In the genomic region with DNA sequence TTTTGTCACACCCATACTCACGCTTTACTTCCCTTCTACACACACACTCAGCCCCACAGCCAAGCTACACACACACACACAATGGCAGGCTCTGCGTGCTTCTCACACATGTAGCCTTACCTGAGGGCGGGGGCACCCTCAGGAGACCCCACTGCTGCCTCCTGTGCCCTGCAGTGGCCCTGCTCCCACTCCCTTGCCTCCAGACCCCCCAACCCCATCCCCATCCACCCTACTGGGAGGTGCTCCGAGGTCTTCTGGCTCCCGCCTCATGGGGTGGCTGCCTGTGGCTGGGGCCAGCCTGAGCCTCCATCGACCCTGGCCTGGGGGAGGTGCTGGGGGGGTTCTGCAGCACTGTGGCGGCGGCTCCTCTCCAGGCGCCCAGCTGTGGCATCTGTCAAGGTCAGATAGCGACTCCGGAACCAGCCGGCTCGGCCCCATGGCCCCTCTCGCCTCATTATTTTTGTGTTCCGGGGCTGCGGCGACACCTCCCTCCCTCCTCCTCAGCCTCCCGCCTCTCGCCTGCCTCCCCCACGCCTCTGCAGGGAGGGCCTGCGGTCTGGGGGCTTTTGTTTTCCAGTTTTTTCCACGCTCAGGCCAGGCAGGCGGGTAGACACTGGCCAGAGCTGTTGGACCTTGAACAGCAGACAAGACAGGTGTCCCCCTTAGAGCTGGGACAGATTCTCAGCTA, we compare ENCODE assay signal across 8 cellular contexts. TPM values are rescaled to one million over a fixed set of nuclear protein-coding genes. Genes with fewer than 3 reads are reported as not detected.
DNase-seq lines count a peak whose midpoint lies in the region; ATAC-seq and TF ChIP-seq lines count a peak whose summit lies in the region.

No MANE protein-coding gene starts in this region.

- no peaks in the 10 kb centered on the region for H3K36me3 Mint-ChIP-seq in activated T-cell treated with anti-CD3 and anti-CD28 coated beads, Interleukin-2, amount 50 U/mL, for 72 hours (ENCODE audit: insufficient read depth in 2 of 2)

- no peaks in the 10 kb centered on the region for H3K9me3 Mint-ChIP-seq in activated T-cell treated with anti-CD3 and anti-CD28 coated beads, Interleukin-2, amount 50 U/mL, for 72 hours

- DNase-seq in A673 (ENCODE audit: low spot score), result no peak
- peak in 1 of 2 donors; percentile 21 for DNase-seq in activated T-cell treated with anti-CD3 and anti-CD28 coated beads, Interleukin-2, amount 50 U/mL, for 72 hours
- no peak for DNase-seq in thyroid gland
- DNase-seq in ureter (ENCODE audit: low spot score), result no peak
- no peak for DNase-seq in activated effector memory CD4-positive, alpha-beta T cell treated with anti-CD3 and anti-CD28 coated beads, Interleukin-2, amount 50 U/mL, for 16 hours

- WGBS in liver, result 34% methylated on average over 23 of the region's 23 CpGs
- WGBS in thyroid gland, 2 donors, result 81 to 89% methylated on average over 16 to 20 of the region's 23 CpGs

- intact Hi-C loops in A673 (cut with micrococcal nuclease; ENCODE audit: unreplicated experiment) (no loop called here), thyroid gland (cut with DNase I) (no loop called here)

- POLR2A ChIA-PET in A673 (lab: Charles Lee; ENCODE audit: low non-redundant PET), result interaction anchor here (0.6 kb wide), 1 partner anchor 22 kb away, joined by 3 read pairs; the partner anchor contains the start of gene CXXC5

- CTCF ChIA-PET in A673 (lab: Charles Lee), result no interaction called here

- H3K4me1 Mint-ChIP-seq in activated T-cell treated with anti-CD3 and anti-CD28 coated beads, Interleukin-2, amount 50 U/mL, for 72 hours (ENCODE audit: low read depth), result peaks cover 33% of the 10 kb centered on the region

- H3K36me3 ChIP-seq in A673 (ENCODE audit: insufficient read depth, low read length, poor library complexity, severe bottlenecking) (no peaks in the 10 kb centered on the region), liver (ENCODE audit: control insufficient read depth in 4 of 4, insufficient read depth in 3 of 4, low read depth in 1 of 4, low read length in 3 of 4) (no peaks in the 10 kb centered on the region), thyroid gland (no peaks in the 10 kb centered on the region)

- no peak overlapping the region for H3K9ac ChIP-seq in liver (ENCODE audit: low read depth in 1 of 2, low read length in 2 of 2)

- H3K27ac ChIP-seq in A673 (ENCODE audit: low read depth, low read length, poor library complexity, severe bottlenecking) (peak overlapping the region; percentile 59), liver (ENCODE audit: low read depth in 1 of 2, low read length in 2 of 2) (peak overlapping the region; percentile 65 to 77), thyroid gland (peak overlapping the region in 2 of 3 donors; percentile 6 to 59)

- peaks cover 8% of the 10 kb centered on the region for H3K27me3 Mint-ChIP-seq in activated T-cell treated with anti-CD3 and anti-CD28 coated beads, Interleukin-2, amount 50 U/mL, for 72 hours (ENCODE audit: low read depth)

- TF ChIP-seq CTCF in A673 (conservative IDR thresholded peaks at IDR 0.05; ENCODE audit: low read depth, low read length) (no peak), liver (IDR thresholded peaks at IDR 0.05; ENCODE audit: low read depth, low read length, missing input control) (no peak), thyroid gland (IDR thresholded peaks at IDR 0.05) (no peak)

- no peak overlapping the region for H3K27ac Mint-ChIP-seq in activated T-cell treated with anti-CD3 and anti-CD28 coated beads, Interleukin-2, amount 50 U/mL, for 72 hours

- TF ChIP-seq POLR2A in thyroid gland (IDR thresholded peaks at IDR 0.05), result no peak

- H3K9me3 ChIP-seq in A673 (ENCODE audit: low read depth, low read length, poor library complexity, severe bottlenecking) (no peaks in the 10 kb centered on the region), liver (ENCODE audit: control insufficient read depth in 4 of 4, low read length in 3 of 4) (no peaks in the 10 kb centered on the region), thyroid gland (no peaks in the 10 kb centered on the region)

- H3K27me3 ChIP-seq in A673 (replicated peaks; ENCODE audit: insufficient read depth, low read depth, low read length, poor library complexity) (no peaks in the 10 kb centered on the region), liver (ENCODE audit: control insufficient read depth in 4 of 4, insufficient read depth in 4 of 4, low read length in 3 of 4) (no peaks in the 10 kb centered on the region), thyroid gland (no peaks in the 10 kb centered on the region)

- ATAC-seq in GM19043 (IDR thresholded peaks at IDR 0.05; ENCODE audit: low read depth, unreplicated experiment) (peak; percentile 11), HG03439 (IDR thresholded peaks at IDR 0.05; ENCODE audit: unreplicated experiment) (peak; percentile 25)
- ATAC-seq in activated T-cell treated with anti-CD3 and anti-CD28 coated beads, Interleukin-2, amount 50 U/mL, for 72 hours (replicated peaks in 1 of 2), result peak; percentile 6 to 14

- no peak overlapping the region for H3K4me3 ChIP-seq in A673 (ENCODE audit: low read depth, low read length, poor library complexity, severe bottlenecking)
- peak overlapping the region in 2 of 3 donors; percentile 1 to 3 for H3K4me3 ChIP-seq in liver (ENCODE audit: low read depth in 1 of 3, low read length in 3 of 3)
- H3K4me3 ChIP-seq in thyroid gland (replicated peaks in 1 of 3), result no peak overlapping the region

- BruUV-seq in A673 (replicated peaks; lab: Mats Ljungman, UMichigan), result no TSS peak

- peak overlapping the region; percentile 15 to 77 for H3K4me3 Mint-ChIP-seq in activated T-cell treated with anti-CD3 and anti-CD28 coated beads, Interleukin-2, amount 50 U/mL, for 72 hours

- H3K4me1 ChIP-seq in A673 (ENCODE audit: insufficient read depth, low read length, poor library complexity, severe bottlenecking), result peaks cover 56% of the 10 kb centered on the region
- H3K4me1 ChIP-seq in liver (ENCODE audit: control insufficient read depth in 4 of 4, insufficient read depth in 4 of 4, low read length in 3 of 4), result peaks cover 57 to 95% (median 89%) of the 10 kb centered on the region in 4 donors
- H3K4me1 ChIP-seq in thyroid gland, result peaks cover 76 to 99% of the 10 kb centered on the region in 2 donors

- no peak for TF ChIP-seq RAD21 in liver (IDR thresholded peaks at IDR 0.05)

TF ChIP-seq in liver, 16 proteins besides CTCF, POLR2A, EP300 and RAD21:
- peak; percentile 34 for TF ChIP-seq NR2F2 (IDR thresholded peaks at IDR 0.05)
- no peak for TF ChIP-seq HNF4G (IDR thresholded peaks at IDR 0.05)
- TF ChIP-seq TAF1 (conservative IDR thresholded peaks at IDR 0.05), result no peak
- peak in 1 of 2 donors; percentile 11 for TF ChIP-seq HNF4A (conservative IDR thresholded peaks at IDR 0.05)
- TF ChIP-seq REST (IDR thresholded peaks at IDR 0.05), result no peak

RNA-seq across cellular contexts. Expression of gene CXXC5, which starts 21.7 kb away (rescaled TPM):
- total RNA-seq in A673 (2021) (56.4 and 57.2 TPM in 2 replicates), liver (10 to 100 TPM; 59.1 to 78.6 TPM), thyroid gland (10 to 100 TPM; 52.3 to 81.8 (median 62.6) TPM), ureter (28.7 TPM)
- total RNA-seq in activated T-cell treated with anti-CD3 and anti-CD28 coated beads, Interleukin-2, amount 50 U/mL, for 72 hours, result 1 to 10 TPM; 1.2 to 1.9 TPM
- 10 to 100 TPM; 40.6 to 70.0 TPM for polyA plus RNA-seq in liver

Comparison
In these comparisons a context has a peak if more than half of its experiments do, and no peak if none do; other contexts are left out.
1. H3K4me3 ChIP-seq: peak in liver (2 of 3); none in A673 (single experiment) and thyroid gland (0 of 3).
2. RNA of gene CXXC5, which starts 21.7 kb away (total RNA-seq): 59.1 to 78.6 TPM in liver, 52.3 to 81.8 TPM in thyroid gland, 56.4 to 57.2 TPM in A673 and 28.7 TPM in ureter (single experiment); 1.2 to 1.9 TPM in activated T-cell treated with anti-CD3 and anti-CD28 coated beads, Interleukin-2, amount 50 U/mL, for 72 hours; every median in the first group is over 10 times any median in the second.
3. Peak in every context shown above with its lines, with median percentiles within 50 percentile points of each other: H3K27ac ChIP-seq and ATAC-seq.